10 cellular contexts compared by ENCODE assay signal in the genomic region with DNA sequence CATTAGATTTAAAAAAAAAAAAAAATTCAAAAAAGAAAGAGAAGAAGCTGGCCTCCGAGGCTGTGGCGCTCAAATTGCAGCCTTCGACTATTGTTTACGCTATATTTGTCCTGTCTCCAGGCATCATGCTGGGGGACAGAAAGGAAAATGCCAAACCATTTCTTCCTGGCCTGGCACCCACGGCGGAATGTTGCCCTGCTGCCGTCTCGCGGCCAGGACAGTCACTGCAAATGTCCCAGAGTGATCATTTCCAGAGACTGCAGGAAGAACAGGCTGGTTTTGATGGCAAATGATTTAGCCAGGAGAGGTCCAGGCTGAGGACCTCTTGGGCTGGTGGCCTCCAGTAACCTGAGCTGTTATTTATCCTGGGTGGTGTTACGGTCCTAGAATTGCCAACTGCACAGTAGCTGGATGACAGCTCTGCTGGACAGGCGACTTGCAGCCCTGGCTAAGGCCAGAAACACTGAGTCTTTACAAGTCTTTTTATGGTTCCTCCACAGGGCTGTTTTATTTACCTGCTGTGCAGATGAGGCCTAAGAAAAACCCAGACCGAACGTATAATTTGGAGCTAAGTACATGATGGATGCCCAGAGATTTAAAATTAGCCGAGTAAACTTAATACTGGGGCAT. TPM values are rescaled to one million over a fixed set of nuclear protein-coding genes. Genes with fewer than 3 reads are reported as not detected.
DNase-seq lines count a peak whose midpoint lies in the region; ATAC-seq and TF ChIP-seq lines count a peak whose summit lies in the region.
"Had no signal": no experiment of that assay in that cellular context is flagged by ENCODE, and none has a peak within 500 bp of the region (broad histone marks: within the 10 kb centered on the region; RNA-seq: fewer than 3 reads in every experiment).

No MANE protein-coding gene starts in this region.

- peak; percentile 71 for TF ChIP-seq CTCF in 22Rv1 (IDR thresholded peaks at IDR 0.05)
- TF ChIP-seq CTCF in endothelial cell (IDR thresholded peaks at IDR 0.05; ENCODE audit: unreplicated experiment), result no peak

- no peaks in the 10 kb centered on the region for H3K9me3 ChIP-seq in MG63

- H3K4me3 ChIP-seq in MG63, result 0 out of 2 replicates have a peak overlapping the region, but pooled peaks have one; percentile 6

- no peak overlapping the region for H3K4me3 Mint-ChIP-seq in endothelial cell (ENCODE audit: unreplicated experiment)
- no peak overlapping the region for H3K4me3 Mint-ChIP-seq in activated naive CD8-positive, alpha-beta T cell treated with anti-CD3 and anti-CD28 coated beads for 36 hours
- H3K4me3 Mint-ChIP-seq: CD8-positive, alpha-beta memory T cell had no signal

- peaks cover 3% of the 10 kb centered on the region for H3K27me3 Mint-ChIP-seq in endothelial cell (ENCODE audit: unreplicated experiment)
- H3K27me3 Mint-ChIP-seq in activated naive CD8-positive, alpha-beta T cell treated with anti-CD3 and anti-CD28 coated beads for 36 hours, result peaks cover 3% of the 10 kb centered on the region

- H3K9me3 Mint-ChIP-seq in endothelial cell (ENCODE audit: unreplicated experiment), result no peaks in the 10 kb centered on the region
- H3K9me3 Mint-ChIP-seq in activated naive CD8-positive, alpha-beta T cell treated with anti-CD3 and anti-CD28 coated beads for 36 hours, result no peaks in the 10 kb centered on the region

- H3K27ac ChIP-seq in 22Rv1, result no peak overlapping the region

- ATAC-seq in HG03025 (IDR thresholded peaks at IDR 0.05; ENCODE audit: low FRiP score, unreplicated experiment), result no peak
- no peak for ATAC-seq in HG03460 (IDR thresholded peaks at IDR 0.05; ENCODE audit: unreplicated experiment)

- DNase-seq in MG63, result peak; percentile 74
- peak; percentile 7 for DNase-seq in endothelial cell (ENCODE audit: low spot score)
- peak; percentile 33 for DNase-seq in mucosa of gallbladder (ENCODE audit: low spot score)
- DNase-seq in activated naive CD8-positive, alpha-beta T cell treated with anti-CD3 and anti-CD28 coated beads for 36 hours, result no peak
- DNase-seq in NCI-H1092 treated with DMSO at 0.1 percent for 48 hours (lab: John Stamatoyannopoulos, UW), result no peak
- DNase-seq: CD8-positive, alpha-beta memory T cell had no signal

- H3K27me3 ChIP-seq in MG63, result no peaks in the 10 kb centered on the region

- no peaks in the 10 kb centered on the region for H3K36me3 ChIP-seq in MG63

- no peaks in the 10 kb centered on the region for H3K4me1 Mint-ChIP-seq in endothelial cell (ENCODE audit: unreplicated experiment)
- H3K4me1 Mint-ChIP-seq in activated naive CD8-positive, alpha-beta T cell treated with anti-CD3 and anti-CD28 coated beads for 36 hours, result no peaks in the 10 kb centered on the region
- H3K4me1 Mint-ChIP-seq: CD8-positive, alpha-beta memory T cell had no signal

- no peaks in the 10 kb centered on the region for H3K36me3 Mint-ChIP-seq in endothelial cell (ENCODE audit: low read depth, unreplicated experiment)
- no peaks in the 10 kb centered on the region for H3K36me3 Mint-ChIP-seq in activated naive CD8-positive, alpha-beta T cell treated with anti-CD3 and anti-CD28 coated beads for 36 hours
- H3K36me3 Mint-ChIP-seq: CD8-positive, alpha-beta memory T cell had no signal

- H3K27ac Mint-ChIP-seq in endothelial cell (ENCODE audit: unreplicated experiment), result no peak overlapping the region
- no peak overlapping the region for H3K27ac Mint-ChIP-seq in activated naive CD8-positive, alpha-beta T cell treated with anti-CD3 and anti-CD28 coated beads for 36 hours

RNA-seq across cellular contexts. Expression of a gene that starts 30.2 kb away (rescaled TPM):
- total RNA-seq in MG63 (2014; rRNA removed; shearing (Covaris generic); ENCODE audit: low replicate concordance), result not detected in 2 replicates
- total RNA-seq in endothelial cell (ENCODE audit: unreplicated experiment), result not detected
- total RNA-seq in mucosa of gallbladder, result not detected
- not detected for total RNA-seq in activated naive CD8-positive, alpha-beta T cell treated with anti-CD3 and anti-CD28 coated beads for 36 hours
- total RNA-seq: CD8-positive, alpha-beta memory T cell; endothelial cell of umbilical vein had no signal

RNA-seq across cellular contexts. Expression of a gene that starts 39.6 kb away (rescaled TPM):
- total RNA-seq in MG63 (2014; rRNA removed; shearing (Covaris generic); ENCODE audit: low replicate concordance), result 29.0 and 47.5 TPM in 2 replicates
- total RNA-seq in endothelial cell (ENCODE audit: unreplicated experiment), result 4.3 TPM
- total RNA-seq in mucosa of gallbladder, result 37.5 TPM
- not detected for total RNA-seq in activated naive CD8-positive, alpha-beta T cell treated with anti-CD3 and anti-CD28 coated beads for 36 hours
- total RNA-seq: endothelial cell of umbilical vein had no signal

Comparison
In these comparisons a context has a peak if more than half of its experiments do, and no peak if none do; other contexts are left out.
1. DNase-seq: peak in MG63 (single experiment), endothelial cell (single experiment) and mucosa of gallbladder (single experiment); none in activated naive CD8-positive, alpha-beta T cell treated with anti-CD3 and anti-CD28 coated beads for 36 hours (single experiment) and NCI-H1092 treated with DMSO at 0.1 percent for 48 hours (single experiment).